16 cellular contexts compared by ENCODE assay signal in the genomic region with DNA sequence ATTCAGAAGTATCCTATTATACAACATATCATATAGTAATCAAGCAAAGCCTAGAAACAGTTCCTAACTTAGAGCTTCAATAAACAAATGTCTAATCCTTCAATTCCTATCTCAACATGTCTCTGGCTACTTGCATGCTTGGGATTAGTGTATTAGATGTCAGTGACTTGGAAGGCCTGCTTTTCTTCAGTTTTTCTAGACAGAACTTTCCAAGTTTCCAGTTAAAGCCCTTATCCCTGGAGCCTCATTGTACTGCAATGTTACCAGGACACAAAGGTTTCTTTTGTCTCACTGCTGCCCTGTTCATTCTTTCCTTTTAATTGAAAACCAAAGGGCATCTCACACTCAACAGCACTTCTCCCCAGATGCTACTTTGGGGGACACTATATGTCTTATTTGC. TPM values are rescaled to one million over a fixed set of nuclear protein-coding genes. Genes with fewer than 3 reads are reported as not detected.
DNase-seq lines count a peak whose midpoint lies in the region; ATAC-seq and TF ChIP-seq lines count a peak whose summit lies in the region.
"Had no signal": no experiment of that assay in that cellular context is flagged by ENCODE, and none has a peak within 500 bp of the region (broad histone marks: within the 10 kb centered on the region; RNA-seq: fewer than 3 reads in every experiment).

No MANE protein-coding gene starts in this region.

- H3K27me3 Mint-ChIP-seq in nephron progenitor cell (ENCODE audit: low read depth, poor library complexity): peaks cover 4% of the 10 kb centered on the region

- TF ChIP-seq CTCF in fibroblast of villous mesenchyme (IDR thresholded peaks at IDR 0.05; ENCODE audit: insufficient read depth, low read depth, low read length): no peak
- no peak for TF ChIP-seq CTCF in nephron progenitor cell (IDR thresholded peaks at IDR 0.05)

- peak overlapping the region; percentile 53 for H3K27ac ChIP-seq in angular gyrus (ENCODE audit: low read depth, low read length)

- peaks cover 67% of the 10 kb centered on the region for H3K36me3 Mint-ChIP-seq in nephron progenitor cell (ENCODE audit: low read depth)

- no peak for ATAC-seq in GM18870 (IDR thresholded peaks at IDR 0.05; ENCODE audit: unreplicated experiment)

- DNase-seq in fibroblast of villous mesenchyme (ENCODE audit: low read depth) (peak; percentile 39), nephron progenitor cell (no peak), superior temporal gyrus (ENCODE audit: extremely low spot score) (peak; percentile 79), GM03348 (ENCODE audit: low spot score) (no peak), NCI-H1048 (lab: John Stamatoyannopoulos, UW) (no peak)
- DNase-seq: ACHN, AML-193, DMS 273 treated with DMSO at 0.1 percent for 48 hours, GF-D8, KBM-7, NCI-H1436 treated with DMSO at 0.1 percent for 48 hours, NCI-H2081, NCI-H510A had no signal

- H3K27ac Mint-ChIP-seq in nephron progenitor cell: peak overlapping the region; percentile 12

- H3K4me3 ChIP-seq in fibroblast of villous mesenchyme (ENCODE audit: low read depth, low read length): no peak overlapping the region

- no peak overlapping the region for H3K4me3 Mint-ChIP-seq in nephron progenitor cell
- H3K4me3 Mint-ChIP-seq: CD14-positive monocyte had no signal

- H3K4me1 Mint-ChIP-seq in nephron progenitor cell: peaks cover 28% of the 10 kb centered on the region

- H3K9me3 Mint-ChIP-seq in nephron progenitor cell: no peaks in the 10 kb centered on the region
- H3K9me3 Mint-ChIP-seq: CD14-positive monocyte had no signal

RNA-seq across cellular contexts. Expression of a gene that starts 16.5 kb away (rescaled TPM):
- 59.3 and 71.2 TPM in 2 replicates for total RNA-seq in fibroblast of villous mesenchyme

RNA-seq across cellular contexts. Expression of a gene that starts 16.8 kb away (rescaled TPM):
- total RNA-seq in fibroblast of villous mesenchyme: 51.2 and 64.8 TPM in 2 replicates

Comparison
In these comparisons a context has a peak if more than half of its experiments do, and no peak if none do; other contexts are left out.
1. DNase-seq: peak in fibroblast of villous mesenchyme (single experiment) and superior temporal gyrus (single experiment); none in nephron progenitor cell (single experiment), GM03348 (single experiment) and NCI-H1048 (single experiment).